ENCODE assay signal across 17 cellular contexts in the genomic region with DNA sequence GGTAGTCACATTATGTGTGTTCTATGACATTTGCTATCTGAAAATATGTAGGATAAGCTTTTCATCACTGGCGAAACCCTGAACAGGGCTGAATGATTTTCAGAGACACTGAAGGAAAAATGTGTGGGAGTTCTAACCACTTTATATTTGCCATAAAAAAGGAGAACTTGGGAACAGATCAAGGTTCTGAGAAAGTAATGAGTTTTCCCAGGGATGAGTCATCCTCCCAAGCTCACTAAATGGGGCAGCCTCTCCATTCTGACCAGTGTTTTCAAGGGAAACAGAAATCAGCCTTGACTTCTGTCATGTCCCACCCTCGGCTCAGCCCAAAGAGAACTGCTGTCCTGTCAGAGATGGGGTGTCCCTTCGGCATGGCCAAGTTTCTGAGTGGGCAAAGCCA.
DNase-seq lines count a peak whose midpoint lies in the region; ATAC-seq and TF ChIP-seq lines count a peak whose summit lies in the region.
"Had no signal": no experiment of that assay in that cellular context is flagged by ENCODE, and none has a peak within 500 bp of the region (broad histone marks: within the 10 kb centered on the region; RNA-seq: fewer than 3 reads in every experiment).

No MANE protein-coding gene starts in this region.

- H3K27ac ChIP-seq in foreskin keratinocyte (no peak overlapping the region), smooth muscle cell (ENCODE audit: low read depth) (no peak overlapping the region)
- H3K27ac ChIP-seq: esophagus muscularis mucosa, sigmoid colon, suprapubic skin had no signal

- peaks cover 7% of the 10 kb centered on the region for H3K4me1 Mint-ChIP-seq in chondrocyte (ENCODE audit: low read depth)
- H3K4me1 Mint-ChIP-seq: activated naive CD4-positive, alpha-beta T cell treated with anti-CD3 and anti-CD28 coated beads, Interleukin-2, amount 10 ng/mL, durations not matched to agents 7 days and 5 days had no signal

- no peak overlapping the region for H3K4me3 ChIP-seq in smooth muscle cell
- H3K4me3 ChIP-seq: esophagus muscularis mucosa, GM23338, sigmoid colon, suprapubic skin had no signal

- no peak overlapping the region for H3K4me3 Mint-ChIP-seq in chondrocyte (ENCODE audit: unreplicated experiment)
- H3K4me3 Mint-ChIP-seq: activated naive CD4-positive, alpha-beta T cell treated with anti-CD3 and anti-CD28 coated beads, Interleukin-2, amount 10 ng/mL, durations not matched to agents 7 days and 5 days; GM23338 had no signal

- H3K27ac Mint-ChIP-seq in chondrocyte (ENCODE audit: unreplicated experiment), result no peak overlapping the region
- H3K27ac Mint-ChIP-seq: activated naive CD4-positive, alpha-beta T cell treated with anti-CD3 and anti-CD28 coated beads, Interleukin-2, amount 10 ng/mL, durations not matched to agents 7 days and 5 days; GM23338 had no signal

- no peaks in the 10 kb centered on the region for H3K79me2 ChIP-seq in smooth muscle cell (ENCODE audit: low read depth)

- H3K36me3 Mint-ChIP-seq in chondrocyte (ENCODE audit: low read depth), result no peaks in the 10 kb centered on the region
- H3K36me3 Mint-ChIP-seq: activated naive CD4-positive, alpha-beta T cell treated with anti-CD3 and anti-CD28 coated beads, Interleukin-2, amount 10 ng/mL, durations not matched to agents 7 days and 5 days had no signal

- H3F3A ChIP-seq in smooth muscle cell (ENCODE audit: low read depth), result no peaks in the 10 kb centered on the region

- no peaks in the 10 kb centered on the region for H3K9me3 ChIP-seq in smooth muscle cell (replicated peaks; ENCODE audit: low read depth)
- H3K9me3 ChIP-seq: esophagus muscularis mucosa, sigmoid colon, suprapubic skin had no signal

- H3K9ac ChIP-seq in smooth muscle cell (ENCODE audit: low read depth), result no peak overlapping the region

- peak; percentile 38 for ATAC-seq in foreskin keratinocyte
- no peak for ATAC-seq in GM18519 (IDR thresholded peaks at IDR 0.05; ENCODE audit: low FRiP score, unreplicated experiment)
- ATAC-seq: GM23338 had no signal

- 38% methylated on average over 3 of the region's 3 CpGs for WGBS in smooth muscle cell (ENCODE audit: low lambda C conversion rate)

- peak overlapping the region; percentile 57 for H3K4me2 ChIP-seq in smooth muscle cell
- H3K4me2 ChIP-seq: GM23338 had no signal

- H3K36me3 ChIP-seq in smooth muscle cell (ENCODE audit: low read depth), result no peaks in the 10 kb centered on the region
- H3K36me3 ChIP-seq: esophagus muscularis mucosa, sigmoid colon, suprapubic skin had no signal

- H2AFZ ChIP-seq in smooth muscle cell (ENCODE audit: low read depth), result peak overlapping the region; percentile 64
- H2AFZ ChIP-seq: GM23338 had no signal

- no peaks in the 10 kb centered on the region for H3K27me3 Mint-ChIP-seq in chondrocyte (ENCODE audit: low read depth)
- H3K27me3 Mint-ChIP-seq: activated naive CD4-positive, alpha-beta T cell treated with anti-CD3 and anti-CD28 coated beads, Interleukin-2, amount 10 ng/mL, durations not matched to agents 7 days and 5 days had no signal

- no peaks in the 10 kb centered on the region for H3K9me3 Mint-ChIP-seq in chondrocyte (ENCODE audit: low read depth)
- H3K9me3 Mint-ChIP-seq: activated naive CD4-positive, alpha-beta T cell treated with anti-CD3 and anti-CD28 coated beads, Interleukin-2, amount 10 ng/mL, durations not matched to agents 7 days and 5 days; GM23338 had no signal

- no peaks in the 10 kb centered on the region for H3K4me1 ChIP-seq in foreskin keratinocyte
- H3K4me1 ChIP-seq in smooth muscle cell (ENCODE audit: low read depth), result no peaks in the 10 kb centered on the region
- H3K4me1 ChIP-seq: esophagus muscularis mucosa, sigmoid colon, suprapubic skin had no signal

- H4K20me1 ChIP-seq in smooth muscle cell (ENCODE audit: low read depth), result no peaks in the 10 kb centered on the region

- H3K27me3 ChIP-seq in foreskin keratinocyte (no peaks in the 10 kb centered on the region), smooth muscle cell (ENCODE audit: low read depth) (no peaks in the 10 kb centered on the region)
- H3K27me3 ChIP-seq: esophagus muscularis mucosa, sigmoid colon, suprapubic skin had no signal

- TF ChIP-seq CTCF in foreskin keratinocyte (conservative IDR thresholded peaks at IDR 0.05), result no peak
- TF ChIP-seq CTCF in smooth muscle cell (IDR thresholded peaks at IDR 0.05; ENCODE audit: borderline replicate concordance, insufficient read depth, poor library complexity, severe bottlenecking), result no peak
- no peak for TF ChIP-seq CTCF in chondrocyte (IDR thresholded peaks at IDR 0.05)

- DNase-seq in GM04503 (ENCODE audit: low read depth) (peak; percentile 13), OCI-M1 (lab: John Stamatoyannopoulos, UW) (peak; percentile 56), foreskin keratinocyte (no peak), smooth muscle cell (lab: John Stamatoyannopoulos, UW; ENCODE audit: unreplicated experiment) (no peak), chondrocyte (ENCODE audit: low spot score) (no peak), retina (no peak)
- DNase-seq: activated naive CD4-positive, alpha-beta T cell treated with anti-CD3 and anti-CD28 coated beads, Interleukin-2, amount 10 ng/mL, durations not matched to agents 7 days and 5 days; cerebellar nuclear complex; DMS153; NCI-H146; NCI-H748 treated with DMSO at 0.1 percent for 48 hours; SIG-M5; sigmoid colon had no signal

Comparison
In these comparisons a context has a peak if more than half of its experiments do, and no peak if none do; other contexts are left out.
1. DNase-seq: peak in GM04503 (single experiment) and OCI-M1 (single experiment); none in foreskin keratinocyte (0 of 2), smooth muscle cell (single experiment), chondrocyte (single experiment) and retina (single experiment).